In genomic region chr1:36365310-36365895, GRCh38 we compare ENCODE assay signal across 8 cellular contexts. TPM values are rescaled to one million over a fixed set of nuclear protein-coding genes. Genes with fewer than 3 reads are reported as not detected.
DNase-seq lines count a peak whose midpoint lies in the region; ATAC-seq and TF ChIP-seq lines count a peak whose summit lies in the region.

No MANE protein-coding gene starts in this region.

- ATAC-seq in GM21515 (IDR thresholded peaks at IDR 0.05; ENCODE audit: unreplicated experiment) (no peak), GM21723 (IDR thresholded peaks at IDR 0.05; ENCODE audit: unreplicated experiment) (no peak)

- H3K9ac ChIP-seq in SK-N-SH, result peak overlapping the region; percentile 13; the same call in 1 of the 2 replicates
- H3K9ac ChIP-seq in skeletal muscle satellite cell (ENCODE audit: low read depth, low read length), result peak overlapping the region; percentile 25

- TF ChIP-seq EP300 in SK-N-SH (IDR thresholded peaks at IDR 0.05; ENCODE audit: borderline replicate concordance in 1 of 2, low read depth in 1 of 2, low read length in 1 of 2), result no peak

- no peak for TF ChIP-seq RAD21 in SK-N-SH (IDR thresholded peaks at IDR 0.05; ENCODE audit: low read length)

- H3K27ac ChIP-seq in SK-N-SH (ENCODE audit: low read depth in 2 of 2, low read length in 1 of 2), result peak overlapping the region; percentile 57 to 86

- peaks cover 22% of the 10 kb centered on the region for H3F3A ChIP-seq in SK-N-SH (replicated peaks; ENCODE audit: insufficient read depth)

- H3K9me2 ChIP-seq in SK-N-SH, result no peaks in the 10 kb centered on the region

- peaks cover 99% of the 10 kb centered on the region for H3K79me2 ChIP-seq in SK-N-SH (ENCODE audit: insufficient read depth)

- H3K27me3 ChIP-seq in SK-N-SH (ENCODE audit: insufficient read depth) (no peaks in the 10 kb centered on the region), skeletal muscle satellite cell (ENCODE audit: control insufficient read depth, insufficient read depth, low read length) (no peaks in the 10 kb centered on the region)

- CTCF ChIA-PET in SK-N-SH (lab: Yijun Ruan, JAX), result interaction anchor here (0.8 to 6.2 kb wide), 6 partner anchors 15 to 216 kb away, joined by 3 to 103 read pairs (median 52); partner anchors contain the start of genes STK40 and TRAPPC3

- DNase-seq in GM04503 (ENCODE audit: low read depth), result peak; percentile 79
- no peak for DNase-seq in SK-N-SH
- peak; percentile 56 for DNase-seq in fibroblast of the aortic adventitia (ENCODE audit: low read depth)
- DNase-seq in GM13976 (ENCODE audit: low spot score), result no peak
- no peak for DNase-seq in amniotic stem cell (lab: John Stamatoyannopoulos, UW)

- no peak overlapping the region for H2AFZ ChIP-seq in SK-N-SH (ENCODE audit: low read depth)

- H3K4me1 ChIP-seq in SK-N-SH (ENCODE audit: control insufficient read depth in 1 of 2, insufficient read depth in 2 of 2, low read depth in 1 of 2, low read length in 1 of 2) (peaks cover 20 to 34% of the 10 kb centered on the region in 2 experiments), skeletal muscle satellite cell (ENCODE audit: control insufficient read depth, insufficient read depth, low read length) (peaks cover 29% of the 10 kb centered on the region)

- in situ Hi-C loops in GM13976 (cut with MboI; ENCODE audit: low sequenced_read_pairs, unreplicated experiment), result no loop called here

- TF ChIP-seq CTCF in SK-N-SH (IDR thresholded peaks at IDR 0.05) (no peak), fibroblast of the aortic adventitia (IDR thresholded peaks at IDR 0.05; ENCODE audit: insufficient read depth, low read length) (no peak), GM13976 (IDR thresholded peaks at IDR 0.05; ENCODE audit: borderline replicate concordance, control extremely low read depth, extremely low read depth, insufficient read depth, missing control alignments) (no peak)

- H4K20me1 ChIP-seq in SK-N-SH (ENCODE audit: insufficient read depth), result no peaks in the 10 kb centered on the region

- H3K36me3 ChIP-seq in SK-N-SH (replicated peaks in 1 of 2; ENCODE audit: control insufficient read depth in 1 of 2, insufficient read depth in 2 of 2, low read length in 1 of 2) (peaks cover 10 to 57% of the 10 kb centered on the region in 2 experiments), skeletal muscle satellite cell (ENCODE audit: insufficient read depth, low read length) (peaks cover 42% of the 10 kb centered on the region)

- H3K4me3 ChIP-seq in SK-N-SH (ENCODE audit: low read depth in 2 of 2, low read length in 1 of 2) (no peak overlapping the region), fibroblast of the aortic adventitia (ENCODE audit: low read depth, low read length) (no peak overlapping the region), skeletal muscle satellite cell (ENCODE audit: low read length) (no peak overlapping the region)

- POLR2A ChIA-PET in SK-N-SH (lab: Yijun Ruan, JAX), result interaction anchor here (1.3 to 1.4 kb wide), 2 partner anchors 14 to 42 kb away, joined by 3 to 10 read pairs; partner anchors contain the start of gene EVA1B

- H3K4me2 ChIP-seq in SK-N-SH (peak overlapping the region; percentile 46; the same call in 1 of the 2 replicates), skeletal muscle satellite cell (ENCODE audit: low read length) (peak overlapping the region; percentile 53)

- H3K9me3 ChIP-seq in SK-N-SH, result no peaks in the 10 kb centered on the region
- no peaks in the 10 kb centered on the region for H3K9me3 ChIP-seq in skeletal muscle satellite cell (replicated peaks; ENCODE audit: low read length)

- WGBS in SK-N-SH (ENCODE audit: low lambda C conversion rate), result 100% methylated on average over 1 of the region's 1 CpG

TF ChIP-seq in SK-N-SH, 30 proteins besides CTCF, POLR2A, EP300 and RAD21:
- TF ChIP-seq TCF12 (IDR thresholded peaks at IDR 0.05), result peak; percentile 25
- TF ChIP-seq MAX (IDR thresholded peaks at IDR 0.05; ENCODE audit: low read depth), result peak; percentile 55; the same call in 1 of the 2 replicates
- TF ChIP-seq RXRA (IDR thresholded peaks at IDR 0.05; ENCODE audit: borderline replicate concordance, low read depth), result no peak
- TF ChIP-seq NFIC (IDR thresholded peaks at IDR 0.05; ENCODE audit: borderline replicate concordance), result peak; percentile 42; the same call in 1 of the 2 replicates
- TF ChIP-seq RCOR1 (IDR thresholded peaks at IDR 0.05; ENCODE audit: low read length), result no peak

RNA-seq across cellular contexts. Expression of gene STK40, which starts 20.3 kb away (rescaled TPM):
- 39.0 and 43.3 TPM in 2 replicates for polyA plus RNA-seq in SK-N-SH (2012; rRNA removed)
- polyA plus RNA-seq in SK-N-SH (2012; cell fraction: cytosol; rRNA removed), result 26.2 and 35.3 TPM in 2 replicates
- polyA plus RNA-seq in SK-N-SH (2012; cell fraction: nucleus; rRNA removed), result 56.9 and 65.1 TPM in 2 replicates
- total RNA-seq in fibroblast of the aortic adventitia (ENCODE audit: low replicate concordance), result 7.0 and 12.9 TPM in 2 replicates
- 15.0 and 15.5 TPM in 2 replicates for total RNA-seq in skeletal muscle satellite cell (2012; rRNA removed)

RNA-seq across cellular contexts. Expression of gene LSM10, which starts 32.3 kb away (rescaled TPM):
- polyA plus RNA-seq in SK-N-SH (2012; rRNA removed), result 87.5 and 96.8 TPM in 2 replicates
- polyA plus RNA-seq in SK-N-SH (2012; cell fraction: cytosol; rRNA removed), result 64.7 and 79.1 TPM in 2 replicates
- 40.1 and 40.2 TPM in 2 replicates for polyA plus RNA-seq in SK-N-SH (2012; cell fraction: nucleus; rRNA removed)
- total RNA-seq in fibroblast of the aortic adventitia (ENCODE audit: low replicate concordance), result 3.9 and 9.5 TPM in 2 replicates
- total RNA-seq in skeletal muscle satellite cell (2012; rRNA removed), result 9.6 and 10.1 TPM in 2 replicates

RNA-seq across cellular contexts. Expression of gene EVA1B, which starts 42.0 kb away (rescaled TPM):
- polyA plus RNA-seq in SK-N-SH (2012; rRNA removed), result 34.1 and 38.9 TPM in 2 replicates
- 18.8 and 34.7 TPM in 2 replicates for polyA plus RNA-seq in SK-N-SH (2012; cell fraction: cytosol; rRNA removed)
- 15.4 and 32.2 TPM in 2 replicates for polyA plus RNA-seq in SK-N-SH (2012; cell fraction: nucleus; rRNA removed)
- 167 and 366 TPM in 2 replicates for total RNA-seq in fibroblast of the aortic adventitia (ENCODE audit: low replicate concordance)
- 114 and 163 TPM in 2 replicates for total RNA-seq in skeletal muscle satellite cell (2012; rRNA removed)

RNA-seq across cellular contexts. Expression of gene SH3D21, which starts 59.2 kb away (rescaled TPM):
- 1.6 and 1.8 TPM in 2 replicates for polyA plus RNA-seq in SK-N-SH (2012; rRNA removed)
- polyA plus RNA-seq in SK-N-SH (2012; cell fraction: cytosol; rRNA removed), result 0.18 and 0.41 TPM in 2 replicates
- polyA plus RNA-seq in SK-N-SH (2012; cell fraction: nucleus; rRNA removed), result 11.4 and 16.6 TPM in 2 replicates
- total RNA-seq in fibroblast of the aortic adventitia (ENCODE audit: low replicate concordance), result 5.2 and 9.3 TPM in 2 replicates
- 3.5 and 13.8 TPM in 2 replicates for total RNA-seq in skeletal muscle satellite cell (2012; rRNA removed)

Comparison
In these comparisons a context has a peak if more than half of its experiments do, and no peak if none do; other contexts are left out.
1. DNase-seq: peak in GM04503 (single experiment) and fibroblast of the aortic adventitia (single experiment); none in SK-N-SH (single experiment), GM13976 (single experiment) and amniotic stem cell (single experiment).